ENCODE assay signal across 8 cellular contexts in genomic region chr17:76688165-76688622, GRCh38. TPM values are rescaled to one million over a fixed set of nuclear protein-coding genes. Genes with fewer than 3 reads are reported as not detected.
DNase-seq lines count a peak whose midpoint lies in the region; ATAC-seq and TF ChIP-seq lines count a peak whose summit lies in the region.
"Had no signal": no experiment of that assay in that cellular context is flagged by ENCODE, and none has a peak within 500 bp of the region (broad histone marks: within the 10 kb centered on the region; RNA-seq: fewer than 3 reads in every experiment).

No MANE protein-coding gene starts in this region.

- ATAC-seq in heart right ventricle: peak; percentile 5 to 35 (median 24)
- no peak for ATAC-seq in HG02870 (IDR thresholded peaks at IDR 0.05; ENCODE audit: unreplicated experiment)
- no peak for ATAC-seq in HG03565 (IDR thresholded peaks at IDR 0.05; ENCODE audit: unreplicated experiment)

- H3K27ac ChIP-seq in Peyer's patch (peak overlapping the region; percentile 62 to 87 (median 70)), heart right ventricle (peak overlapping the region; percentile 87 to 99 (median 94)), spleen (peak overlapping the region; percentile 55 to 91 (median 85))

- TF ChIP-seq POLR2A in Peyer's patch (IDR thresholded peaks at IDR 0.05): no peak
- no peak for TF ChIP-seq POLR2A in spleen (IDR thresholded peaks at IDR 0.05)

- H3K4me3 ChIP-seq in Peyer's patch (no peak overlapping the region), heart right ventricle (peak overlapping the region in 3 of 10 donors; percentile 4 to 16 (median 13)), spleen (no peak overlapping the region)

- H3K9me3 ChIP-seq in Peyer's patch (no peaks in the 10 kb centered on the region), heart right ventricle (no peaks in the 10 kb centered on the region), spleen (no peaks in the 10 kb centered on the region)

- TF ChIP-seq CTCF in Peyer's patch (IDR thresholded peaks at IDR 0.05) (no peak), heart right ventricle (IDR thresholded peaks at IDR 0.05) (peak in 3 of 9 donors; percentile 18 to 29 (median 23)), spleen (IDR thresholded peaks at IDR 0.05 in 8 of 11, conservative IDR thresholded peaks at IDR 0.05 in 3 of 11) (no peak)

- no peaks in the 10 kb centered on the region for H3K36me3 ChIP-seq in Peyer's patch
- peaks cover 0 to 37% (median 9%) of the 10 kb centered on the region in 9 donors for H3K36me3 ChIP-seq in heart right ventricle
- peaks cover 0 to 30% (median 0%) of the 10 kb centered on the region in 6 donors for H3K36me3 ChIP-seq in spleen

- 24 to 32% methylated on average over 11 of the region's 11 CpGs for WGBS in heart right ventricle, 2 donors
- WGBS in spleen, 5 donors: 44 to 69% (median 66%) methylated on average over 10 to 11 of the region's 11 CpGs

- H3K4me1 ChIP-seq in Peyer's patch (peaks cover 0 to 12% (median 0%) of the 10 kb centered on the region in 4 donors), heart right ventricle (peaks cover 49 to 100% (median 96%) of the 10 kb centered on the region in 9 donors), spleen (peaks cover 10 to 99% (median 55%) of the 10 kb centered on the region in 6 donors)

- intact Hi-C loops in heart right ventricle (cut with DNase I): loop anchor here in 1 of 10 donors (2.0 kb wide), 1 partner anchor 21 kb away; no protein-coding TSS in a partner anchor
- intact Hi-C loops in spleen (cut with DNase I; ENCODE audit: low total_unique reads): no loop called here

- H3K27me3 ChIP-seq in Peyer's patch (no peaks in the 10 kb centered on the region), heart right ventricle (no peaks in the 10 kb centered on the region), spleen (replicated peaks in 1 of 7) (no peaks in the 10 kb centered on the region)

- no peak for DNase-seq in Peyer's patch
- peak in 1 of 2 donors; percentile 64 for DNase-seq in heart right ventricle
- no peak for DNase-seq in spleen
- DNase-seq in 8988T: no peak
- DNase-seq: activated B cell treated with CpG ODN at 0.5 μM for 24 hours had no signal

RNA-seq across cellular contexts. Expression of gene MXRA7, which starts 22.6 kb away (rescaled TPM):
- total RNA-seq in Peyer's patch (10 to 100 TPM in 3 of 4 donors, 1 to 10 TPM in 1; 9.1 to 27.3 (median 23.4) TPM), heart right ventricle (100 to 1,000 TPM; 298 to 586 (median 488) TPM), spleen (100 to 1,000 TPM in 6 of 7 donors, 10 to 100 TPM in 1; 89.4 to 172 (median 121) TPM)
- polyA plus RNA-seq in heart right ventricle (100 to 1,000 TPM; 121 to 199 TPM), spleen (10 to 100 TPM; 37.8 to 66.2 (median 48.7) TPM)

RNA-seq across cellular contexts. Expression of gene JMJD6, which starts 38.2 kb away (rescaled TPM):
- 10 to 100 TPM; 21.5 to 42.6 (median 38.8) TPM for total RNA-seq in Peyer's patch
- total RNA-seq in heart right ventricle: 10 to 100 TPM; 34.6 to 79.3 (median 43.2) TPM
- 10 to 100 TPM; 36.1 to 56.5 TPM for polyA plus RNA-seq in heart right ventricle
- 10 to 100 TPM; 21.2 to 54.3 (median 38.6) TPM for total RNA-seq in spleen
- 10 to 100 TPM; 21.4 to 37.3 (median 32.7) TPM for polyA plus RNA-seq in spleen

RNA-seq across cellular contexts. Expression of gene METTL23, which starts 38.4 kb away (rescaled TPM):
- total RNA-seq in Peyer's patch: 10 to 100 TPM; 20.7 to 31.4 (median 27.0) TPM
- 10 to 100 TPM; 18.0 to 29.9 (median 24.7) TPM for total RNA-seq in heart right ventricle
- 10 to 100 TPM; 24.5 to 41.8 TPM for polyA plus RNA-seq in heart right ventricle
- 10 to 100 TPM; 35.8 to 53.4 (median 49.1) TPM for total RNA-seq in spleen
- polyA plus RNA-seq in spleen: 10 to 100 TPM; 54.7 to 72.7 (median 57.0) TPM

RNA-seq across cellular contexts. Expression of gene ST6GALNAC1, which starts 44.6 kb away (rescaled TPM):
- total RNA-seq in Peyer's patch (100 to 1,000 TPM in 2 of 4 donors, 10 to 100 TPM in 2; 91.6 to 135 (median 102) TPM), heart right ventricle (1 to 10 TPM; 1.9 to 6.4 (median 3.3) TPM), spleen (10 to 100 TPM in 6 of 7 donors, 1 to 10 TPM in 1; 6.1 to 25.3 (median 13.5) TPM)
- polyA plus RNA-seq in heart right ventricle (1 to 10 TPM; 3.4 to 7.3 TPM), spleen (10 to 100 TPM in 1 of 3 donors, 1 to 10 TPM in 2; 2.3 to 13.2 (median 4.8) TPM)
- total RNA-seq: activated B cell treated with CpG ODN at 0.5 μM for 24 hours, NCI-H460 had no signal

RNA-seq across cellular contexts. Expression of gene SRSF2, which starts 48.9 kb away (rescaled TPM):
- total RNA-seq in Peyer's patch (100 to 1,000 TPM; 185 to 403 (median 242) TPM), heart right ventricle (100 to 1,000 TPM in 1 of 10 donors, 10 to 100 TPM in 9; 58.8 to 103 (median 76.3) TPM), spleen (100 to 1,000 TPM; 181 to 239 (median 202) TPM)
- polyA plus RNA-seq in heart right ventricle (100 to 1,000 TPM in 1 of 2 donors, 10 to 100 TPM in 1; 93.4 to 109 TPM), spleen (100 to 1,000 TPM; 159 to 189 (median 161) TPM)

Comparison
In these comparisons a context has a peak if more than half of its experiments do, and no peak if none do; other contexts are left out.
1. ATAC-seq: peak in heart right ventricle (8 of 8); none in HG02870 (single experiment) and HG03565 (single experiment).
2. Peak in every context shown above with its lines, with median percentiles within 50 percentile points of each other: H3K27ac ChIP-seq.